In the genomic region with DNA sequence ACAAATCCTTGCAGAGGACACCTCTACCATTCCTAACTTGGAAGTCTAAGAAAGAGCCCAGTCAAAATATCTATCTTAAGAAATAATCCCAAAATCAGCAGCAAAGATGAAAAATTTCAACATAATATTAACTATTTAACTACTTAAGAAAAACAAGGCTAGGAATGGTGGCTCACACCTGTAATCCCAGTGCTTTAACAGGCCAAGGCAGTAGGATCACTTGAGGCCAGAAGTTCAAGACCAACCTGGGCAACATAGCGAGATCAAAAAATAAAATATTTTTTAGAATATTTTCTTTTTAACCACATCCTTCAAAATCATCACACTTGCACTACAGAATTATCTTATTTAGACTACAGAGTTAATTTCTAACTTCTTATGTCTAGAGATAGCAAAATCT, we compare ENCODE assay signal across 23 cellular contexts. TPM values are rescaled to one million over a fixed set of nuclear protein-coding genes. Genes with fewer than 3 reads are reported as not detected.
DNase-seq lines count a peak whose midpoint lies in the region; ATAC-seq, FAIRE-seq and TF ChIP-seq lines count a peak whose summit lies in the region.
"Had no signal": no experiment of that assay in that cellular context is flagged by ENCODE, and none has a peak within 500 bp of the region (broad histone marks: within the 10 kb centered on the region; RNA-seq: fewer than 3 reads in every experiment).

No MANE protein-coding gene starts in this region.

- H3K9me3 ChIP-seq in HepG2 (ENCODE audit: low read length) (no peaks in the 10 kb centered on the region), right lobe of liver (no peaks in the 10 kb centered on the region)
- H3K9me3 ChIP-seq: spleen had no signal

- ATAC-seq in HepG2 (no peak), right lobe of liver (no peak)
- no peak for ATAC-seq in activated T-helper 17 cell treated with anti-CD3 and anti-CD28 coated beads, Interleukin-2, amount 50 U/mL, for 72 hours (replicated peaks)
- ATAC-seq: naive thymus-derived CD8-positive, alpha-beta T cell; Right ventricle myocardium inferior; stimulated activated naive CD8-positive, alpha-beta T cell treated with anti-CD3 and anti-CD28 coated beads, Interleukin-15, amount 100 ng/mL, for 72 hours had no signal

- H3K36me3 ChIP-seq in HepG2 (replicated peaks in 1 of 2; ENCODE audit: control insufficient read depth in 1 of 2, insufficient read depth in 2 of 2, low read length in 2 of 2) (peaks cover 0 to 11% of the 10 kb centered on the region in 2 experiments; a peak in 2 of 5 replicates), right lobe of liver (no peaks in the 10 kb centered on the region)
- H3K36me3 ChIP-seq: spleen had no signal

- CTCF ChIA-PET in HepG2 (lab: Yijun Ruan, JAX; ENCODE audit: low intra/inter-chr PET ratio, low total read pairs), result no interaction called here
- CTCF ChIA-PET in activated CD4-positive, alpha-beta memory T cell treated with anti-CD3 and anti-CD28 coated beads for 36 hours (lab: Charles Lee), result interaction anchor here (1.8 kb wide), 1 partner anchor 67 kb away, joined by 7 read pairs; no protein-coding TSS in a partner anchor

- 96% methylated on average over 1 of the region's 1 CpG for WGBS in HepG2 (ENCODE audit: low lambda C conversion rate)
- WGBS in right lobe of liver (ENCODE audit: insufficient coverage, low coverage, low lambda C conversion rate, missing lambda C conversion rate), result 85% methylated on average over 1 of the region's 1 CpG

- FAIRE-seq in HepG2 (lab: Jason Lieb, UNC), result no peak
- FAIRE-seq: endothelial cell of umbilical vein, GM18507 had no signal

- peaks cover 49% of the 10 kb centered on the region for H3K4me1 Mint-ChIP-seq in glutamatergic neuron (ENCODE audit: low read depth, unreplicated experiment)
- peaks cover 11% of the 10 kb centered on the region for H3K4me1 Mint-ChIP-seq in activated CD4-positive, alpha-beta memory T cell treated with anti-CD3 and anti-CD28 coated beads for 36 hours (ENCODE audit: low read depth)
- no peaks in the 10 kb centered on the region for H3K4me1 Mint-ChIP-seq in activated T-helper 17 cell treated with anti-CD3 and anti-CD28 coated beads, Interleukin-2, amount 50 U/mL, for 72 hours

- TF ChIP-seq EP300 in HepG2 (IDR thresholded peaks at IDR 0.05; ENCODE audit: low read depth in 2 of 2, low read length in 2 of 2) (no peak), HepG2 (CRISPR knock-in tag; IDR thresholded peaks at IDR 0.05; ENCODE audit: borderline replicate concordance) (no peak)

- H3K4me3 ChIP-seq in HepG2 (replicated peaks in 1 of 3; ENCODE audit: insufficient read depth in 1 of 3, low read depth in 2 of 3, low read length in 3 of 3) (no peak overlapping the region), right lobe of liver (no peak overlapping the region), retinal pigment epithelial cell (ENCODE audit: low read length) (peak overlapping the region; percentile 1)

- peaks cover 8% of the 10 kb centered on the region for H3K27me3 Mint-ChIP-seq in glutamatergic neuron (ENCODE audit: unreplicated experiment)
- H3K27me3 Mint-ChIP-seq in activated CD4-positive, alpha-beta memory T cell treated with anti-CD3 and anti-CD28 coated beads for 36 hours, result peaks cover 23% of the 10 kb centered on the region
- peaks cover 37% of the 10 kb centered on the region for H3K27me3 Mint-ChIP-seq in activated T-helper 17 cell treated with anti-CD3 and anti-CD28 coated beads, Interleukin-2, amount 50 U/mL, for 72 hours

- H3K27ac ChIP-seq in HepG2 (ENCODE audit: extremely low read length, insufficient read depth, low read length), result no peak overlapping the region
- H3K27ac ChIP-seq in right lobe of liver, result no peak overlapping the region
- H3K27ac ChIP-seq: HL-60 had no signal

- H3K4me3 Mint-ChIP-seq in glutamatergic neuron (ENCODE audit: unreplicated experiment), result peak overlapping the region; percentile 98
- H3K4me3 Mint-ChIP-seq in activated CD4-positive, alpha-beta memory T cell treated with anti-CD3 and anti-CD28 coated beads for 36 hours, result no peak overlapping the region
- H3K4me3 Mint-ChIP-seq in activated T-helper 17 cell treated with anti-CD3 and anti-CD28 coated beads, Interleukin-2, amount 50 U/mL, for 72 hours, result no peak overlapping the region
- H3K4me3 Mint-ChIP-seq: activated naive CD8-positive, alpha-beta T cell; dendritic cell treated with granulocyte-macrophage colony-stimulating factor and Interleukin-4, amounts not matched to agents 40 ng/mL and 50 ng/mL, for 4 days; naive thymus-derived CD8-positive, alpha-beta T cell; stimulated activated naive CD8-positive, alpha-beta T cell treated with anti-CD3 and anti-CD28 coated beads, Interleukin-15, amount 100 ng/mL, for 72 hours had no signal

- no peaks in the 10 kb centered on the region for H3K27me3 ChIP-seq in HepG2 (ENCODE audit: control insufficient read depth in 1 of 2, insufficient read depth in 2 of 2, low read length in 2 of 2)
- H3K27me3 ChIP-seq in right lobe of liver, result no peaks in the 10 kb centered on the region

- H2AFZ ChIP-seq in HepG2 (ENCODE audit: low read length), result no peak overlapping the region

- TF ChIP-seq RAD21 in HepG2 (CRISPR knock-in tag; IDR thresholded peaks at IDR 0.05), result no peak

- peak overlapping the region; percentile 23 for H3K4me2 ChIP-seq in HepG2 (ENCODE audit: low read depth, low read length)

- H3K9me3 Mint-ChIP-seq in glutamatergic neuron (ENCODE audit: unreplicated experiment), result peaks cover 16% of the 10 kb centered on the region
- H3K9me3 Mint-ChIP-seq in activated CD4-positive, alpha-beta memory T cell treated with anti-CD3 and anti-CD28 coated beads for 36 hours, result no peaks in the 10 kb centered on the region
- no peaks in the 10 kb centered on the region for H3K9me3 Mint-ChIP-seq in activated T-helper 17 cell treated with anti-CD3 and anti-CD28 coated beads, Interleukin-2, amount 50 U/mL, for 72 hours
- H3K9me3 Mint-ChIP-seq: dendritic cell treated with granulocyte-macrophage colony-stimulating factor and Interleukin-4, amounts not matched to agents 40 ng/mL and 50 ng/mL, for 4 days; naive thymus-derived CD8-positive, alpha-beta T cell; stimulated activated naive CD8-positive, alpha-beta T cell treated with anti-CD3 and anti-CD28 coated beads, Interleukin-15, amount 100 ng/mL, for 72 hours had no signal

- TF ChIP-seq POLR2A in HepG2 (IDR thresholded peaks at IDR 0.05; ENCODE audit: insufficient read depth in 1 of 2, low read depth in 2 of 2, low read length in 2 of 2) (no peak), right lobe of liver (IDR thresholded peaks at IDR 0.05) (no peak)

- BruUV-seq in HepG2 (replicated peaks; lab: Mats Ljungman, UMichigan), result no TSS peak

- POLR2A ChIA-PET in HepG2 (lab: Yijun Ruan, JAX), result no interaction called here
- POLR2A ChIA-PET in activated CD4-positive, alpha-beta memory T cell treated with anti-CD3 and anti-CD28 coated beads for 36 hours (lab: Charles Lee), result no interaction called here

- no peak overlapping the region for H3K27ac Mint-ChIP-seq in glutamatergic neuron (ENCODE audit: unreplicated experiment)
- H3K27ac Mint-ChIP-seq in activated CD4-positive, alpha-beta memory T cell treated with anti-CD3 and anti-CD28 coated beads for 36 hours, result no peak overlapping the region
- no peak overlapping the region for H3K27ac Mint-ChIP-seq in activated T-helper 17 cell treated with anti-CD3 and anti-CD28 coated beads, Interleukin-2, amount 50 U/mL, for 72 hours
- H3K27ac Mint-ChIP-seq: activated naive CD8-positive, alpha-beta T cell; dendritic cell treated with granulocyte-macrophage colony-stimulating factor and Interleukin-4, amounts not matched to agents 40 ng/mL and 50 ng/mL, for 4 days; stimulated activated naive CD8-positive, alpha-beta T cell treated with anti-CD3 and anti-CD28 coated beads, Interleukin-15, amount 100 ng/mL, for 72 hours had no signal

- peaks cover 71% of the 10 kb centered on the region for H4K20me1 ChIP-seq in HepG2 (ENCODE audit: insufficient read depth, low read length)

- no peaks in the 10 kb centered on the region for H3K36me3 Mint-ChIP-seq in glutamatergic neuron (ENCODE audit: unreplicated experiment)
- H3K36me3 Mint-ChIP-seq in activated CD4-positive, alpha-beta memory T cell treated with anti-CD3 and anti-CD28 coated beads for 36 hours, result no peaks in the 10 kb centered on the region
- no peaks in the 10 kb centered on the region for H3K36me3 Mint-ChIP-seq in activated T-helper 17 cell treated with anti-CD3 and anti-CD28 coated beads, Interleukin-2, amount 50 U/mL, for 72 hours (ENCODE audit: low read depth)
- H3K36me3 Mint-ChIP-seq: activated naive CD8-positive, alpha-beta T cell had no signal

- H3K4me1 ChIP-seq in HepG2 (ENCODE audit: insufficient read depth, low read length) (peaks cover 66% of the 10 kb centered on the region), right lobe of liver (peaks cover 0 to 53% (median 3%) of the 10 kb centered on the region in 4 donors)

- DNase-seq in HepG2 (ENCODE audit: low spot score) (no peak), right lobe of liver (no peak), glutamatergic neuron (no peak), retinal pigment epithelial cell (ENCODE audit: low read depth) (no peak), NCI-H2081 treated with DMSO at 0.1 percent for 48 hours (lab: John Stamatoyannopoulos, UW) (no peak), COR-L47 (lab: John Stamatoyannopoulos, UW) (no peak)
- DNase-seq in activated CD4-positive, alpha-beta memory T cell treated with anti-CD3 and anti-CD28 coated beads for 36 hours, result no peak
- DNase-seq: activated CD4-positive, alpha-beta T cell treated with anti-CD3 and anti-CD28 coated beads for 4 hours; C1 segment of cervical spinal cord; islet precursor cell; naive thymus-derived CD8-positive, alpha-beta T cell; NCI-H526 treated with DMSO at 0.1 percent for 48 hours; posterior cingulate gyrus; spleen; stimulated activated CD4-positive, alpha-beta T cell treated with anti-CD3 and anti-CD28 coated beads, Interleukin-4, amount 100 ng/mL, for 24 hours; stimulated activated naive CD8-positive, alpha-beta T cell treated with anti-CD3 and anti-CD28 coated beads, Interleukin-15, amount 100 ng/mL, for 72 hours had no signal

- no peak for TF ChIP-seq CTCF in HepG2 (CRISPR knock-in tag; IDR thresholded peaks at IDR 0.05)
- TF ChIP-seq CTCF in right lobe of liver (IDR thresholded peaks at IDR 0.05), result no peak
- TF ChIP-seq CTCF in glutamatergic neuron (IDR thresholded peaks at IDR 0.05; ENCODE audit: partially characterized antibody, unreplicated experiment), result no peak
- no peak for TF ChIP-seq CTCF in retinal pigment epithelial cell (conservative IDR thresholded peaks at IDR 0.05; ENCODE audit: low read depth, low read length)

- no peak overlapping the region for H3K9ac ChIP-seq in HepG2 (ENCODE audit: insufficient read depth, low read depth, low read length)

- peaks cover 97% of the 10 kb centered on the region for H3K79me2 ChIP-seq in HepG2 (ENCODE audit: insufficient read depth, low read length)

- intact Hi-C loops in HepG2 (cut with micrococcal nuclease; ENCODE audit: unreplicated experiment), result no loop called here
- intact Hi-C loops in right lobe of liver (cut with DNase I), result no loop called here
- intact Hi-C loops in activated CD4-positive, alpha-beta memory T cell treated with anti-CD3 and anti-CD28 coated beads for 36 hours (cut with micrococcal nuclease), result loop anchor here (10.0 kb wide), 1 partner anchor 313 kb away; the partner anchor contains the start of gene RWDD3

- in situ Hi-C loops in HepG2 (cut with HindIII; ENCODE audit: extremely low pct_ligation_motif_present, low pct_unique_long_range_greater_than_20kb), result loop anchor here (5.0 kb wide), 1 partner anchor 120 kb away; no protein-coding TSS in a partner anchor

RNA-seq across cellular contexts. Expression of gene CNN3, which starts 4.9 kb away (rescaled TPM):
- total RNA-seq in HepG2 (2016; rRNA removed; fragmentation: Illumina TruSeq; extraction: Trizol), result 223 and 290 TPM in 2 replicates
- total RNA-seq in HepG2 (2016; cell fraction: cytosol; rRNA removed; fragmentation: Illumina TruSeq; extraction: Trizol; ENCODE audit: low read depth), result 57.3 and 60.4 TPM in 2 replicates
- total RNA-seq in HepG2 (2016; cell fraction: insoluble cytoplasmic fraction; rRNA removed; fragmentation: Illumina TruSeq; extraction: Trizol), result 203 and 275 TPM in 2 replicates
- 122 and 123 TPM in 2 replicates for total RNA-seq in HepG2 (2016; cell fraction: membrane; rRNA removed; fragmentation: Illumina TruSeq; extraction: Trizol)
- 101 and 120 TPM in 2 replicates for total RNA-seq in HepG2 (2016; cell fraction: nucleus; rRNA removed; fragmentation: Illumina TruSeq; extraction: Trizol)
- 97.4 and 113 TPM in 2 replicates for polyA plus RNA-seq in HepG2 (2011; rRNA removed)
- polyA plus RNA-seq in HepG2 (2011; cell fraction: cytosol; rRNA removed), result 59.4 and 80.2 TPM in 2 replicates
- 44.3 and 48.4 TPM in 2 replicates for polyA plus RNA-seq in HepG2 (2011; cell fraction: nucleus; rRNA removed)
- 105 and 127 TPM in 2 replicates for polyA plus RNA-seq in HepG2 (2012)
- 34.4 and 42.1 TPM in 2 replicates for polyA plus RNA-seq in HepG2 (2016; cell fraction: cytosol; fragmentation: Illumina TruSeq; extraction: Trizol; ENCODE audit: low read depth)
- 302 and 322 TPM in 2 replicates for polyA plus RNA-seq in HepG2 (2016; cell fraction: insoluble cytoplasmic fraction; fragmentation: Illumina TruSeq; extraction: Trizol; ENCODE audit: low read depth)
- polyA plus RNA-seq in HepG2 (2016; cell fraction: membrane; fragmentation: Illumina TruSeq; extraction: Trizol; ENCODE audit: low read depth), result 71.0 and 76.9 TPM in 2 replicates
- polyA plus RNA-seq in HepG2 (2016; cell fraction: nucleus; fragmentation: Illumina TruSeq; extraction: Trizol; ENCODE audit: insufficient read depth, low read depth), result 152 and 159 TPM in 2 replicates
- polyA minus RNA-seq in HepG2 (2011; rRNA and poly(A)+ RNA removed; ENCODE audit: low replicate concordance), result 63.8 TPM in 1 of 2 replicates, not detected in the other
- polyA minus RNA-seq in HepG2 (2011; cell fraction: cytosol; rRNA and poly(A)+ RNA removed), result 86.9 and 93.5 TPM in 2 replicates
- 71.3 and 77.3 TPM in 2 replicates for polyA minus RNA-seq in HepG2 (2011; cell fraction: nucleus; rRNA and poly(A)+ RNA removed)
- total RNA-seq in right lobe of liver, result 100 to 1,000 TPM in 2 of 6 experiments, 10 to 100 TPM in 4; 90.5 to 125 (median 99.3) TPM
- total RNA-seq in glutamatergic neuron (ENCODE audit: unreplicated experiment), result 383 TPM
- total RNA-seq in activated CD4-positive, alpha-beta memory T cell treated with anti-CD3 and anti-CD28 coated beads for 36 hours, result 1 to 10 TPM; 3.9 to 4.6 TPM
- total RNA-seq in activated T-helper 17 cell treated with anti-CD3 and anti-CD28 coated beads, Interleukin-2, amount 50 U/mL, for 72 hours, result under 1 TPM; 0.24 to 0.93 TPM

Comparison
In these comparisons a context has a peak if more than half of its experiments do, and no peak if none do; other contexts are left out.
1. RNA of gene CNN3, which starts 4.9 kb away (total RNA-seq): 383 TPM in glutamatergic neuron (single experiment), 57.3 to 290 TPM in HepG2 and 90.5 to 125 TPM in right lobe of liver; 3.9 to 4.6 TPM in activated CD4-positive, alpha-beta memory T cell treated with anti-CD3 and anti-CD28 coated beads for 36 hours and 0.24 to 0.93 TPM in activated T-helper 17 cell treated with anti-CD3 and anti-CD28 coated beads, Interleukin-2, amount 50 U/mL, for 72 hours; every median in the first group is over 10 times any median in the second.